ENCODE assay signal across 17 cellular contexts in the genomic region with DNA sequence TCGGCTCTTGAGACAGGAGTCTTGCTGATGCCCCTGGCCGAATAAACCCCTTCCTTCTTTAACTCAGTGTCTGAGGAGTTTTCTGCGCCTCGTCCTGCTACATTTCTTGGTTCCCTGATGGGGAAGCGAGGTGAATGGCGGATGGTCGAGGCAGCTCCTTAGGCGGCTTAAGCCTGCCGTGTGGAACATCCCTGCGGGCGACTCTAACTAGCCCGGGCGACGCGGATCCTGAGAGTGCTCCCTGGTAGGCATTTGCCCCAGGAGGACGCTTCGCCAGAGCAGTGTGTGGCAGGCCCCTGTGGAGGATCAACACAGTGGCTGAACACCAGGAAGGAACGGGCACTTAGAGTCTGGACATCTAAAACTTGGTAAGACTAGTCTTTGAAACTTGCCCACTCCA. TPM values are rescaled to one million over a fixed set of nuclear protein-coding genes. Genes with fewer than 3 reads are reported as not detected.
DNase-seq lines count a peak whose midpoint lies in the region; ATAC-seq and TF ChIP-seq lines count a peak whose summit lies in the region.
"Had no signal": no experiment of that assay in that cellular context is flagged by ENCODE, and none has a peak within 500 bp of the region (broad histone marks: within the 10 kb centered on the region; RNA-seq: fewer than 3 reads in every experiment).

No MANE protein-coding gene starts in this region.

- no peak overlapping the region for H2BK120ac ChIP-seq in mesendoderm (ENCODE audit: low read depth, low read length)

- POLR2A ChIA-PET in HEK293 (lab: Yijun Ruan, JAX): no interaction called here
- POLR2A ChIA-PET in PC-9 (lab: Charles Lee; ENCODE audit: unreplicated experiment): no interaction called here

- H3K4me1 ChIP-seq in heart right ventricle: peaks cover 0 to 32% (median 12%) of the 10 kb centered on the region in 9 donors
- peaks cover 9% of the 10 kb centered on the region for H3K4me1 ChIP-seq in HEK293 (ENCODE audit: control insufficient read depth, insufficient read depth, low read length)
- H3K4me1 ChIP-seq in mesendoderm (ENCODE audit: control insufficient read depth, low read depth, low read length): peaks cover 6% of the 10 kb centered on the region
- H3K4me1 ChIP-seq in PC-9 (replicated peaks; ENCODE audit: insufficient read depth): no peaks in the 10 kb centered on the region

- no peak overlapping the region for H3K23ac ChIP-seq in mesendoderm (ENCODE audit: low read length)

- H3K9ac ChIP-seq in mesendoderm (ENCODE audit: low read length): no peak overlapping the region

- H3K36me3 ChIP-seq in heart right ventricle (no peaks in the 10 kb centered on the region), HEK293 (ENCODE audit: control insufficient read depth in 2 of 2, insufficient read depth in 1 of 2, low read length in 2 of 2) (no peaks in the 10 kb centered on the region), mesendoderm (ENCODE audit: control insufficient read depth, insufficient read depth, low read length) (no peaks in the 10 kb centered on the region), PC-9 (ENCODE audit: low read depth) (no peaks in the 10 kb centered on the region)
- H3K36me3 ChIP-seq: BLaER1 treated with 17β-estradiol and CSF1 and Interleukin-3, amounts not matched to agents 10 nM and 100 nM; HAP-1 had no signal

- H4K20me1 ChIP-seq in PC-9 (ENCODE audit: insufficient read depth): no peaks in the 10 kb centered on the region
- H4K20me1 ChIP-seq: BLaER1 treated with 17β-estradiol and CSF1 and Interleukin-3, amounts not matched to agents 10 nM and 100 nM had no signal

- H3K4ac ChIP-seq in mesendoderm (ENCODE audit: low read depth, low read length): no peak overlapping the region

- H3K79me2 ChIP-seq in mesendoderm (ENCODE audit: control insufficient read depth, insufficient read depth, low read length) (no peaks in the 10 kb centered on the region), PC-9 (ENCODE audit: low read depth) (no peaks in the 10 kb centered on the region)

- H3K27me3 ChIP-seq in heart right ventricle: no peaks in the 10 kb centered on the region
- no peaks in the 10 kb centered on the region for H3K27me3 ChIP-seq in mesendoderm (ENCODE audit: insufficient read depth, low read length, poor library complexity)
- no peaks in the 10 kb centered on the region for H3K27me3 ChIP-seq in PC-9 (ENCODE audit: insufficient read depth, low read depth)
- H3K27me3 ChIP-seq: BLaER1 treated with 17β-estradiol and CSF1 and Interleukin-3, amounts not matched to agents 10 nM and 100 nM had no signal

- H2AK5ac ChIP-seq in mesendoderm (ENCODE audit: low read length): no peak overlapping the region

- H3K27ac Mint-ChIP-seq in activated naive CD4-positive, alpha-beta T cell treated with anti-CD3 and anti-CD28 coated beads, Interleukin-2, amount 50 U/mL, for 72 hours: no peak overlapping the region
- H3K27ac Mint-ChIP-seq: B cell; CD8-positive, alpha-beta T cell had no signal

- CTCF ChIA-PET in HEK293 (lab: Yijun Ruan, JAX): no interaction called here
- CTCF ChIA-PET in PC-9 (lab: Charles Lee): no interaction called here

- H3K9me3 Mint-ChIP-seq in activated naive CD4-positive, alpha-beta T cell treated with anti-CD3 and anti-CD28 coated beads, Interleukin-2, amount 50 U/mL, for 72 hours: no peaks in the 10 kb centered on the region
- H3K9me3 Mint-ChIP-seq: CD8-positive, alpha-beta T cell had no signal

- no peak overlapping the region for H4K5ac ChIP-seq in mesendoderm (ENCODE audit: low read length)

- no peaks in the 10 kb centered on the region for H3F3A ChIP-seq in PC-9 (ENCODE audit: insufficient read depth, low read depth)

- H3K9me3 ChIP-seq in heart right ventricle: no peaks in the 10 kb centered on the region
- no peaks in the 10 kb centered on the region for H3K9me3 ChIP-seq in HEK293 (ENCODE audit: control insufficient read depth, insufficient read depth, low read depth, low read length)
- H3K9me3 ChIP-seq in PC-9 (ENCODE audit: insufficient read depth, low read depth): no peaks in the 10 kb centered on the region
- H3K9me3 ChIP-seq: BLaER1 treated with 17β-estradiol and CSF1 and Interleukin-3, amounts not matched to agents 10 nM and 100 nM; HAP-1 had no signal

- intact Hi-C loops in Right ventricle myocardium inferior (cut with DNase I) (no loop called here), heart right ventricle (cut with DNase I) (loop anchor here in 1 of 10 donors (5.0 kb wide), 1 partner anchor 37 kb away; no protein-coding TSS in a partner anchor), PC-9 (cut with micrococcal nuclease; ENCODE audit: unreplicated experiment) (no loop called here)

- BruUV-seq in PC-9 (replicated peaks; lab: Mats Ljungman, UMichigan): no TSS peak

- H3K27ac ChIP-seq in heart right ventricle (no peak overlapping the region), HEK293 (ENCODE audit: extremely low read depth, low read depth, low read length) (no peak overlapping the region), mesendoderm (ENCODE audit: low read depth, low read length) (no peak overlapping the region), PC-9 (no peak overlapping the region)
- H3K27ac ChIP-seq: BLaER1 treated with 17β-estradiol and CSF1 and Interleukin-3, amounts not matched to agents 10 nM and 100 nM; HL-60 had no signal

- no peak overlapping the region for H3K4me2 ChIP-seq in mesendoderm (ENCODE audit: low read length)
- no peak overlapping the region for H3K4me2 ChIP-seq in PC-9
- H3K4me2 ChIP-seq: BLaER1 treated with 17β-estradiol and CSF1 and Interleukin-3, amounts not matched to agents 10 nM and 100 nM had no signal

- H3K9me2 ChIP-seq in PC-9 (ENCODE audit: insufficient read depth): no peaks in the 10 kb centered on the region

- H4K8ac ChIP-seq in mesendoderm (ENCODE audit: low read depth, low read length): no peak overlapping the region

- H3K18ac ChIP-seq in mesendoderm (ENCODE audit: low read length): no peak overlapping the region

- no peak overlapping the region for H2AFZ ChIP-seq in PC-9

- H2BK15ac ChIP-seq in mesendoderm (replicated peaks; ENCODE audit: low read depth): no peak overlapping the region

- 96 to 97% methylated on average over 18 of the region's 18 CpGs for WGBS in heart right ventricle, 2 donors
- WGBS in mesendoderm (ENCODE audit: extremely low coverage, insufficient coverage, low lambda C conversion rate): no CpG with 5 or more reads among the region's 18 CpGs

- H3K56ac ChIP-seq in mesendoderm (ENCODE audit: low read length): peak overlapping the region; percentile 34

- H2BK5ac ChIP-seq in mesendoderm (ENCODE audit: low read length): no peak overlapping the region

- H3K4me3 ChIP-seq in heart right ventricle (no peak overlapping the region), HEK293 (ENCODE audit: low read depth, low read length) (no peak overlapping the region), mesendoderm (ENCODE audit: low read length) (no peak overlapping the region), PC-9 (no peak overlapping the region)
- H3K4me3 ChIP-seq: BLaER1 treated with 17β-estradiol and CSF1 and Interleukin-3, amounts not matched to agents 10 nM and 100 nM; HAP-1 had no signal

- no peaks in the 10 kb centered on the region for H3K79me1 ChIP-seq in mesendoderm (ENCODE audit: low read length)

- DNase-seq in Right ventricle myocardium inferior (ENCODE audit: missing footprints): peak; percentile 52
- no peak for DNase-seq in heart right ventricle
- no peak for DNase-seq in mesendoderm
- no peak for DNase-seq in PC-9
- DNase-seq in activated naive CD4-positive, alpha-beta T cell treated with anti-CD3 and anti-CD28 coated beads, Interleukin-2, amount 50 U/mL, for 72 hours (ENCODE audit: low spot score in 2 of 2): no peak
- DNase-seq: 8988T; Calu3; CD8-positive, alpha-beta T cell; DMS79 treated with DMSO at 0.1 percent for 48 hours; GF-D8; IMR-90 had no signal

- no peak for ATAC-seq in Right ventricle myocardium inferior
- ATAC-seq in heart right ventricle: no peak
- ATAC-seq in activated naive CD4-positive, alpha-beta T cell treated with anti-CD3 and anti-CD28 coated beads, Interleukin-2, amount 50 U/mL, for 72 hours: no peak
- no peak for ATAC-seq in GM21529 (IDR thresholded peaks at IDR 0.05; ENCODE audit: unreplicated experiment)
- ATAC-seq: CD8-positive, alpha-beta T cell had no signal

- no peaks in the 10 kb centered on the region for H3K36me3 Mint-ChIP-seq in activated naive CD4-positive, alpha-beta T cell treated with anti-CD3 and anti-CD28 coated beads, Interleukin-2, amount 50 U/mL, for 72 hours
- H3K36me3 Mint-ChIP-seq: CD8-positive, alpha-beta T cell had no signal

- TF ChIP-seq CTCF in heart right ventricle (IDR thresholded peaks at IDR 0.05) (no peak), HEK293 (tag by site-specific recombination; IDR thresholded peaks at IDR 0.05) (no peak), PC-9 (conservative IDR thresholded peaks at IDR 0.05) (no peak)

RNA-seq across cellular contexts. Expression of a gene that starts 12.0 kb away (rescaled TPM):
- total RNA-seq in Right ventricle myocardium inferior (27.0 TPM), heart right ventricle (10 to 100 TPM; 13.8 to 41.6 (median 21.0) TPM), PC-9 (2021) (79.4 and 94.6 TPM in 2 replicates)
- 10 to 100 TPM; 14.4 to 27.6 TPM for polyA plus RNA-seq in heart right ventricle
- 64.2 TPM for polyA plus RNA-seq in mesendoderm (2013, experiment 1 of 2)
- polyA plus RNA-seq in mesendoderm (2013, experiment 2 of 2): 64.1 TPM
- 10 to 100 TPM in 1 of 2 donors, 1 to 10 TPM in 1; 3.7 to 11.1 TPM for total RNA-seq in activated naive CD4-positive, alpha-beta T cell treated with anti-CD3 and anti-CD28 coated beads, Interleukin-2, amount 50 U/mL, for 72 hours

RNA-seq across cellular contexts. Expression of a gene that starts 13.2 kb away (rescaled TPM):
- total RNA-seq in Right ventricle myocardium inferior (10.2 TPM), heart right ventricle (10 to 100 TPM in 1 of 10 donors, 1 to 10 TPM in 9; 4.8 to 15.7 (median 6.9) TPM), PC-9 (2021) (34.7 and 36.7 TPM in 2 replicates)
- 10 to 100 TPM; 10.2 to 14.0 TPM for polyA plus RNA-seq in heart right ventricle
- 16.0 TPM for polyA plus RNA-seq in mesendoderm (2013, experiment 1 of 2)
- 16.1 TPM for polyA plus RNA-seq in mesendoderm (2013, experiment 2 of 2)
- 10 to 100 TPM; 16.7 to 27.7 TPM for total RNA-seq in activated naive CD4-positive, alpha-beta T cell treated with anti-CD3 and anti-CD28 coated beads, Interleukin-2, amount 50 U/mL, for 72 hours

RNA-seq across cellular contexts. Expression of a gene that starts 27.8 kb away (rescaled TPM):
- total RNA-seq in Right ventricle myocardium inferior (15.5 TPM), heart right ventricle (10 to 100 TPM; 13.0 to 23.7 (median 17.7) TPM), PC-9 (2021) (89.3 and 91.4 TPM in 2 replicates)
- polyA plus RNA-seq in heart right ventricle: 10 to 100 TPM; 15.4 to 26.3 TPM
- polyA plus RNA-seq in mesendoderm (2013, experiment 1 of 2): 84.1 TPM
- polyA plus RNA-seq in mesendoderm (2013, experiment 2 of 2): 85.5 TPM
- 10 to 100 TPM; 34.4 to 39.2 TPM for total RNA-seq in activated naive CD4-positive, alpha-beta T cell treated with anti-CD3 and anti-CD28 coated beads, Interleukin-2, amount 50 U/mL, for 72 hours

RNA-seq across cellular contexts. Expression of a gene that starts 35.5 kb away (rescaled TPM):
- 70.5 TPM for total RNA-seq in Right ventricle myocardium inferior
- 10 to 100 TPM; 38.4 to 69.5 (median 49.6) TPM for total RNA-seq in heart right ventricle
- 10 to 100 TPM; 47.6 to 67.6 TPM for polyA plus RNA-seq in heart right ventricle
- polyA plus RNA-seq in mesendoderm (2013, experiment 1 of 2): 168 TPM
- polyA plus RNA-seq in mesendoderm (2013, experiment 2 of 2): 157 TPM
- 116 and 144 TPM in 2 replicates for total RNA-seq in PC-9 (2021)
- 100 to 1,000 TPM; 205 to 242 TPM for total RNA-seq in activated naive CD4-positive, alpha-beta T cell treated with anti-CD3 and anti-CD28 coated beads, Interleukin-2, amount 50 U/mL, for 72 hours

RNA-seq across cellular contexts. Expression of a gene that starts 50.2 kb away (rescaled TPM):
- 1.9 TPM for total RNA-seq in Right ventricle myocardium inferior
- 1 to 10 TPM in 9 of 10 donors, under 1 TPM in 1; 0.99 to 3.3 (median 1.7) TPM for total RNA-seq in heart right ventricle
- 1 to 10 TPM; 3.1 to 3.4 TPM for polyA plus RNA-seq in heart right ventricle
- polyA plus RNA-seq in mesendoderm (2013, experiment 1 of 2): 2.1 TPM
- polyA plus RNA-seq in mesendoderm (2013, experiment 2 of 2): 2.2 TPM
- total RNA-seq in PC-9 (2021): 2.7 and 2.8 TPM in 2 replicates
- total RNA-seq in activated naive CD4-positive, alpha-beta T cell treated with anti-CD3 and anti-CD28 coated beads, Interleukin-2, amount 50 U/mL, for 72 hours: 1 to 10 TPM in 1 of 2 donors, under 1 TPM in 1; 0.77 to 2.4 TPM
